15 cellular contexts compared by ENCODE assay signal in the genomic region with DNA sequence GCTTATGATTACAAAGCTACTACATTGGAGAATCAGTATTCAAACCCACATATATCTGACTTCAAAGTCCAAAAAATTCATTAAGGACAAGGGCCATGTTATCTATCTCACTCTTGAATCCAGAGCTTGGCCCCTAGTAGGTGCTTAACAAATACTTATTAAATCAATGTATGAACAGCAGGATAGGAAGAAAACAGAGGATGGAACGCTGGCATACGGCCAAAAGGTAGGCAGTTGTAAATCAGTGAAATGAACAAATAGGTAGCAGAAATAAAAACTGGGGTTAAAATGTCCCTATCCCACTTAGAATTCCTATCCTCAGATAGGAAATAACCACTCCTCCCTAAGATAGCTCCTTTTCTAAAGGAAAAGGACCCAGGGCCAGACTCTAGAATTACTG. TPM values are rescaled to one million over a fixed set of nuclear protein-coding genes. Genes with fewer than 3 reads are reported as not detected.
A peak's percentile ranks its signal among the peaks of the same experiment; 100 is the strongest.
DNase-seq lines count a peak whose midpoint lies in the region; ATAC-seq and TF ChIP-seq lines count a peak whose summit lies in the region.
"Had no signal": no experiment of that assay in that cellular context is flagged by ENCODE, and none has a peak within 500 bp of the region (broad histone marks: within the 10 kb centered on the region; RNA-seq: fewer than 3 reads in every experiment).

No MANE protein-coding gene starts in this region.

- H3K27me3 Mint-ChIP-seq in MCF 10A (ENCODE audit: insufficient read depth, unreplicated experiment) = no peaks in the 10 kb centered on the region
- no peaks in the 10 kb centered on the region for H3K27me3 Mint-ChIP-seq in T-helper 17 cell
- peaks cover 3% of the 10 kb centered on the region for H3K27me3 Mint-ChIP-seq in glutamatergic neuron (ENCODE audit: unreplicated experiment)

- H3K4me3 Mint-ChIP-seq in MCF 10A (ENCODE audit: unreplicated experiment) (peak overlapping the region; percentile 100), T-helper 17 cell (peak overlapping the region; percentile 39), glutamatergic neuron (ENCODE audit: unreplicated experiment) (peak overlapping the region; percentile 9)

- peak overlapping the region; percentile 39 for H3K27ac Mint-ChIP-seq in MCF 10A (ENCODE audit: low read depth, unreplicated experiment)
- no peak overlapping the region for H3K27ac Mint-ChIP-seq in T-helper 17 cell
- H3K27ac Mint-ChIP-seq in glutamatergic neuron (ENCODE audit: unreplicated experiment) = no peak overlapping the region

- no TSS peak for BruUV-seq in MCF 10A (replicated peaks; lab: Mats Ljungman, UMichigan)

- H3K9me3 Mint-ChIP-seq in MCF 10A (ENCODE audit: unreplicated experiment) (no peaks in the 10 kb centered on the region), glutamatergic neuron (ENCODE audit: unreplicated experiment) (peaks cover 2% of the 10 kb centered on the region)

- DNase-seq in MCF 10A (ENCODE audit: unreplicated experiment) (no peak), breast epithelium (ENCODE audit: low spot score in 2 of 2) (no peak), T-helper 17 cell (no peak), glutamatergic neuron (no peak), HuH-7 (ENCODE audit: low spot score) (no peak), GM13977 (ENCODE audit: low spot score) (no peak), dorsolateral prefrontal cortex (no peak)
- DNase-seq: head of caudate nucleus; left ventricle myocardium superior; NCI-H1417 treated with DMSO at 0.1 percent for 48 hours; NCI-H774; stimulated activated CD4-positive, alpha-beta T cell treated with anti-CD3 and anti-CD28 coated beads, Interleukin-1b, Interleukin-23, amount 100 ng/mL, for 48 hours; stomach had no signal

- no peaks in the 10 kb centered on the region for H3K9me3 ChIP-seq in breast epithelium
- H3K9me3 ChIP-seq in T-helper 17 cell (ENCODE audit: control insufficient read depth, low read length, poor library complexity, severe bottlenecking) = no peaks in the 10 kb centered on the region
- H3K9me3 ChIP-seq: stomach had no signal

- POLR2A ChIA-PET in MCF 10A (lab: Yijun Ruan, JAX) = interaction anchor here (0.7 to 10.4 kb wide), 5 partner anchors 9 to 78 kb away, joined by 3 to 375 read pairs (median 194); a partner anchor contains a TSS

- TF ChIP-seq POLR2A in breast epithelium (IDR thresholded peaks at IDR 0.05) = no peak

- H3K27me3 ChIP-seq in breast epithelium (no peaks in the 10 kb centered on the region), dorsolateral prefrontal cortex (no peaks in the 10 kb centered on the region)
- H3K27me3 ChIP-seq: stomach had no signal

- no peak for TF ChIP-seq CTCF in MCF 10A (IDR thresholded peaks at IDR 0.05; ENCODE audit: unreplicated experiment)
- TF ChIP-seq CTCF in breast epithelium (IDR thresholded peaks at IDR 0.05) = no peak
- TF ChIP-seq CTCF in glutamatergic neuron (IDR thresholded peaks at IDR 0.05; ENCODE audit: partially characterized antibody, unreplicated experiment) = no peak
- no peak for TF ChIP-seq CTCF in GM13977 (IDR thresholded peaks at IDR 0.05; ENCODE audit: extremely low read depth, insufficient read depth, missing control alignments)
- TF ChIP-seq CTCF in dorsolateral prefrontal cortex (IDR thresholded peaks at IDR 0.05 in 54 of 56, conservative IDR thresholded peaks at IDR 0.05 in 2 of 56; ENCODE audit: low read depth in 1 of 56, partially characterized antibody in 56 of 56) = no peak

- H3K4me1 ChIP-seq in breast epithelium = peaks cover 0 to 5% of the 10 kb centered on the region in 2 donors

- in situ Hi-C loops in GM13977 (cut with MboI; ENCODE audit: low pct_unique_long_range_greater_than_20kb, low sequenced_read_pairs, unreplicated experiment) = no loop called here

- H3K4me1 Mint-ChIP-seq in MCF 10A (ENCODE audit: insufficient read depth, unreplicated experiment) = peaks cover 18% of the 10 kb centered on the region
- H3K4me1 Mint-ChIP-seq in T-helper 17 cell = peaks cover 16% of the 10 kb centered on the region
- peaks cover 6% of the 10 kb centered on the region for H3K4me1 Mint-ChIP-seq in glutamatergic neuron (ENCODE audit: low read depth, unreplicated experiment)

- H3K36me3 ChIP-seq in breast epithelium = peaks cover 6% of the 10 kb centered on the region

- intact Hi-C loops in MCF 10A (cut with micrococcal nuclease) (no loop called here), breast epithelium (cut with DNase I; ENCODE audit: low total_unique reads) (no loop called here), dorsolateral prefrontal cortex (cut with DNase I) (no loop called here)

- H3K4me3 ChIP-seq in breast epithelium (no peak overlapping the region), dorsolateral prefrontal cortex (no peak overlapping the region)
- H3K4me3 ChIP-seq: stomach had no signal

- ATAC-seq in T-helper 17 cell (no peak), GM21529 (IDR thresholded peaks at IDR 0.05; ENCODE audit: unreplicated experiment) (no peak)
- ATAC-seq: left ventricle myocardium superior, Panc1 had no signal

- CTCF ChIA-PET in MCF 10A (lab: Yijun Ruan, JAX) = interaction anchor here (0.5 to 10.3 kb wide), 3 partner anchors 11 to 29 kb away, joined by 5 to 136 read pairs (median 12); a partner anchor contains a TSS

- H3K27ac ChIP-seq in breast epithelium = no peak overlapping the region
- no peak overlapping the region for H3K27ac ChIP-seq in dorsolateral prefrontal cortex

- H3K36me3 Mint-ChIP-seq in MCF 10A (ENCODE audit: insufficient read depth, unreplicated experiment) (peaks cover 83% of the 10 kb centered on the region), T-helper 17 cell (ENCODE audit: low read depth) (peaks cover 7% of the 10 kb centered on the region), glutamatergic neuron (ENCODE audit: unreplicated experiment) (no peaks in the 10 kb centered on the region)

RNA-seq across cellular contexts. Expression of a gene that starts 2.0 kb away (rescaled TPM):
- 233 and 261 TPM in 2 replicates for total RNA-seq in MCF 10A (2022)
- 10 to 100 TPM; 36.6 to 63.9 (median 63.8) TPM for total RNA-seq in breast epithelium
- total RNA-seq in T-helper 17 cell = 10 to 100 TPM; 18.7 to 25.1 TPM
- total RNA-seq in glutamatergic neuron (ENCODE audit: unreplicated experiment) = 25.1 TPM
- 10 to 100 TPM; 38.0 to 78.2 (median 53.2) TPM for total RNA-seq in dorsolateral prefrontal cortex

RNA-seq across cellular contexts. Expression of a gene that starts 10.3 kb away (rescaled TPM):
- total RNA-seq in MCF 10A (2022) = 49.9 and 57.5 TPM in 2 replicates
- total RNA-seq in breast epithelium = 10 to 100 TPM; 13.6 to 25.2 (median 21.0) TPM
- 10 to 100 TPM; 41.4 to 54.2 TPM for total RNA-seq in T-helper 17 cell
- total RNA-seq in glutamatergic neuron (ENCODE audit: unreplicated experiment) = 32.6 TPM
- 10 to 100 TPM; 16.3 to 48.9 (median 30.2) TPM for total RNA-seq in dorsolateral prefrontal cortex

RNA-seq across cellular contexts. Expression of a gene that starts 10.6 kb away (rescaled TPM):
- 46.0 and 68.9 TPM in 2 replicates for total RNA-seq in MCF 10A (2022)
- total RNA-seq in breast epithelium = 10 to 100 TPM; 15.5 to 41.3 (median 30.2) TPM
- total RNA-seq in T-helper 17 cell = 10 to 100 TPM; 13.1 to 21.6 TPM
- 27.1 TPM for total RNA-seq in glutamatergic neuron (ENCODE audit: unreplicated experiment)
- total RNA-seq in dorsolateral prefrontal cortex = 10 to 100 TPM; 18.8 to 53.1 (median 32.3) TPM

RNA-seq across cellular contexts. Expression of a gene that starts 12.6 kb away (rescaled TPM):
- total RNA-seq in MCF 10A (2022) (679 and 707 TPM in 2 replicates), breast epithelium (100 to 1,000 TPM; 133 to 178 (median 173) TPM), T-helper 17 cell (100 to 1,000 TPM in 1 of 2 donors, 10 to 100 TPM in 1; 75.3 to 100 TPM), glutamatergic neuron (ENCODE audit: unreplicated experiment) (147 TPM), dorsolateral prefrontal cortex (100 to 1,000 TPM in 98 of 120 experiments, 10 to 100 TPM in 22; 83.7 to 170 (median 109) TPM)

RNA-seq across cellular contexts. Expression of a gene that starts 28.4 kb away (rescaled TPM):
- total RNA-seq in MCF 10A (2022) (112 and 131 TPM in 2 replicates), breast epithelium (10 to 100 TPM; 21.6 to 35.9 (median 24.9) TPM), T-helper 17 cell (10 to 100 TPM; 51.0 to 82.4 TPM), glutamatergic neuron (ENCODE audit: unreplicated experiment) (88.8 TPM), dorsolateral prefrontal cortex (10 to 100 TPM; 46.7 to 90.4 (median 66.7) TPM)

Comparison
In these comparisons a context has a peak if more than half of its experiments do, and no peak if none do; other contexts are left out.
1. H3K4me3 Mint-ChIP-seq: peak in every context shown above with its lines; median percentile 100 in MCF 10A; 39 in T-helper 17 cell; 9 in glutamatergic neuron.